In the genomic region with DNA sequence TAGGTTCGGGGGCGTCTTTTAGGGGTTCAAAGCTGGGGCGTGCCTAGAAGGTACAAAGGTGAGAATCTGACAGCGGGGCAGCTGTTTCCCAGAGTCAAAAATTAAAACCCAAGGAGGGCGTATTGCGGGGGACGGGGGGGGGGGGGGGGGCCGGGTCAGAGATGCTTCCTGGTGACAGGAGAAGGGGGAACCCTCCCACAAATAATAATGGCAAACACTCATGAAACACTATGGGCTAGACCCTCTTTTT, we compare ENCODE assay signal across 8 cellular contexts. TPM values are rescaled to one million over a fixed set of nuclear protein-coding genes. Genes with fewer than 3 reads are reported as not detected.
DNase-seq lines count a peak whose midpoint lies in the region; ATAC-seq and TF ChIP-seq lines count a peak whose summit lies in the region.

No MANE protein-coding gene starts in this region.

- H3K36me3 ChIP-seq in HCT116 (ENCODE audit: control insufficient read depth in 1 of 2, insufficient read depth in 2 of 2, low read length in 2 of 2) (no peaks in the 10 kb centered on the region), smooth muscle cell (ENCODE audit: low read depth) (no peaks in the 10 kb centered on the region)

- CTCF ChIA-PET in HCT116 (lab: Charles Lee), result interaction anchor here (0.8 to 1.2 kb wide), 2 partner anchors 8 to 28 kb away, joined by 3 to 4 read pairs; no protein-coding TSS in a partner anchor
- CTCF ChIA-PET in activated CD8-positive, alpha-beta T cell treated with anti-CD3 and anti-CD28 coated beads for 36 hours (lab: Charles Lee), result no interaction called here

- DNase-seq in HCT116 (ENCODE audit: low read depth, low spot score), result no peak
- DNase-seq in activated CD8-positive, alpha-beta T cell treated with anti-CD3 and anti-CD28 coated beads for 36 hours, result no peak
- DNase-seq in smooth muscle cell (lab: John Stamatoyannopoulos, UW; ENCODE audit: unreplicated experiment), result no peak
- DNase-seq in activated CD4-positive, CD25-positive, alpha-beta regulatory T cell treated with anti-CD3 and anti-CD28 coated beads, Interleukin-2, amount 50 U/mL, for 72 hours, result no peak
- no peak for DNase-seq in NAMALWA (ENCODE audit: low spot score)
- no peak for DNase-seq in epidermal melanocyte (ENCODE audit: insufficient read length, low spot score)

- no TSS peak for BruUV-seq in HCT116 (replicated peaks; lab: Mats Ljungman, UMichigan)

- peak overlapping the region; percentile 96 for H3K4me2 ChIP-seq in HCT116 (ENCODE audit: low read length)
- peak overlapping the region; percentile 97 for H3K4me2 ChIP-seq in smooth muscle cell

- H3K9me3 Mint-ChIP-seq in activated CD8-positive, alpha-beta T cell treated with anti-CD3 and anti-CD28 coated beads for 36 hours, result no peaks in the 10 kb centered on the region

- H3K27ac Mint-ChIP-seq in activated CD8-positive, alpha-beta T cell treated with anti-CD3 and anti-CD28 coated beads for 36 hours, result peak overlapping the region; percentile 94

- no peaks in the 10 kb centered on the region for H3K27me3 Mint-ChIP-seq in activated CD8-positive, alpha-beta T cell treated with anti-CD3 and anti-CD28 coated beads for 36 hours

- RAD21 ChIA-PET in HCT116 (lab: Charles Lee; ENCODE audit: low non-redundant PET in 1 of 2, low total read pairs in 2 of 2, uncharacterized antibody in 2 of 2, unreplicated experiment in 2 of 2), result no interaction called here

- H3K36me3 Mint-ChIP-seq in activated CD8-positive, alpha-beta T cell treated with anti-CD3 and anti-CD28 coated beads for 36 hours (ENCODE audit: low read depth), result no peaks in the 10 kb centered on the region

- H3K27me3 ChIP-seq in HCT116 (ENCODE audit: insufficient read depth, low read length) (no peaks in the 10 kb centered on the region), smooth muscle cell (ENCODE audit: low read depth) (no peaks in the 10 kb centered on the region)

- H3F3A ChIP-seq in smooth muscle cell (ENCODE audit: low read depth), result no peaks in the 10 kb centered on the region

- H3K4me3 ChIP-seq in HCT116 (replicated peaks in 1 of 2; ENCODE audit: low read depth in 1 of 2, low read length in 2 of 2) (peak overlapping the region; percentile 96 to 99), iPS-11a (ENCODE audit: low read depth, low read length) (peak overlapping the region; percentile 71), smooth muscle cell (peak overlapping the region; percentile 94)

- TF ChIP-seq RAD21 in HCT116 (IDR thresholded peaks at IDR 0.05; ENCODE audit: low read depth), result no peak

- H2AFZ ChIP-seq in HCT116 (ENCODE audit: low read depth, low read length, poor library complexity, severe bottlenecking), result no peak overlapping the region
- no peak overlapping the region for H2AFZ ChIP-seq in smooth muscle cell (ENCODE audit: low read depth)

- H3K27ac ChIP-seq in HCT116 (ENCODE audit: low read depth, low read length) (peak overlapping the region; percentile 84), smooth muscle cell (ENCODE audit: low read depth) (no peak overlapping the region)

- intact Hi-C loops in HCT116 (cut with micrococcal nuclease), result loop anchor here (1.0 kb wide), 1 partner anchor 39 kb away; no protein-coding TSS in a partner anchor
- intact Hi-C loops in activated CD8-positive, alpha-beta T cell treated with anti-CD3 and anti-CD28 coated beads for 36 hours (cut with micrococcal nuclease), result loop anchor here (10.0 kb wide), 2 partner anchors 209 to 289 kb away; a partner anchor contains a TSS

- ATAC-seq in HCT116, result no peak; the same call in 1 of the 2 replicates
- ATAC-seq in activated CD8-positive, alpha-beta T cell treated with anti-CD3 and anti-CD28 coated beads for 36 hours, result no peak
- no peak for ATAC-seq in HG03280 (IDR thresholded peaks at IDR 0.05; ENCODE audit: unreplicated experiment)

- H4K20me1 ChIP-seq in HCT116 (ENCODE audit: insufficient read depth) (peaks cover 5% of the 10 kb centered on the region; the same call in 1 of the 2 replicates), smooth muscle cell (ENCODE audit: low read depth) (peaks cover 49% of the 10 kb centered on the region)

- 4% methylated on average over 4 of the region's 8 CpGs for WGBS in smooth muscle cell (ENCODE audit: low lambda C conversion rate)

- H3K9ac ChIP-seq in HCT116 (ENCODE audit: low read length) (peak overlapping the region; percentile 90), smooth muscle cell (ENCODE audit: low read depth) (peak overlapping the region; percentile 88)

- H3K4me1 ChIP-seq in HCT116 (ENCODE audit: control insufficient read depth in 1 of 2, insufficient read depth in 2 of 2, low read length in 2 of 2) (peaks cover 16 to 55% of the 10 kb centered on the region in 2 experiments), smooth muscle cell (ENCODE audit: low read depth) (peaks cover 2% of the 10 kb centered on the region)

- POLR2A ChIA-PET in HCT116 (lab: Charles Lee), result interaction anchor here (0.8 kb wide), 1 partner anchor 48 kb away, joined by 6 read pairs; no protein-coding TSS in a partner anchor
- POLR2A ChIA-PET in activated CD8-positive, alpha-beta T cell treated with anti-CD3 and anti-CD28 coated beads for 36 hours (lab: Charles Lee), result interaction anchor here (1.3 kb wide), 1 partner anchor 197 kb away, joined by 3 read pairs; no protein-coding TSS in a partner anchor

- H3K79me2 ChIP-seq in HCT116 (ENCODE audit: insufficient read depth, low read length) (peaks cover 55% of the 10 kb centered on the region), smooth muscle cell (ENCODE audit: low read depth) (peaks cover 55% of the 10 kb centered on the region)

- H3K9me3 ChIP-seq in HCT116 (ENCODE audit: control insufficient read depth in 1 of 2, insufficient read depth in 1 of 2, low read depth in 1 of 2, low read length in 2 of 2), result no peaks in the 10 kb centered on the region
- no peaks in the 10 kb centered on the region for H3K9me3 ChIP-seq in smooth muscle cell (replicated peaks; ENCODE audit: low read depth)

- no peak for TF ChIP-seq POLR2A in HCT116 (IDR thresholded peaks at IDR 0.05; ENCODE audit: borderline replicate concordance, extremely low read depth, insufficient read depth, insufficient read length)

- H3K4me3 Mint-ChIP-seq in activated CD8-positive, alpha-beta T cell treated with anti-CD3 and anti-CD28 coated beads for 36 hours, result peak overlapping the region; percentile 92

- TF ChIP-seq CTCF in HCT116 (IDR thresholded peaks at IDR 0.05 in 2 of 3, conservative IDR thresholded peaks at IDR 0.05 in 1 of 3; ENCODE audit: borderline replicate concordance in 1 of 3, insufficient read depth in 1 of 3, low read depth in 2 of 3, low read length in 2 of 3) (no peak), smooth muscle cell (IDR thresholded peaks at IDR 0.05; ENCODE audit: borderline replicate concordance, insufficient read depth, poor library complexity, severe bottlenecking) (no peak)
- no peak for TF ChIP-seq CTCF in activated CD8-positive, alpha-beta T cell treated with anti-CD3 and anti-CD28 coated beads for 36 hours (IDR thresholded peaks at IDR 0.05)

- H3K9me2 ChIP-seq in HCT116 (ENCODE audit: insufficient read depth), result no peaks in the 10 kb centered on the region

- peaks cover 34% of the 10 kb centered on the region for H3K4me1 Mint-ChIP-seq in activated CD8-positive, alpha-beta T cell treated with anti-CD3 and anti-CD28 coated beads for 36 hours (ENCODE audit: low read depth)

TF ChIP-seq in HCT116, 20 proteins besides CTCF, POLR2A, EP300 and RAD21 (continues in another document):
- no peak for TF ChIP-seq SRF (IDR thresholded peaks at IDR 0.05; ENCODE audit: low read depth)
- TF ChIP-seq ELF1 (IDR thresholded peaks at IDR 0.05; ENCODE audit: borderline replicate concordance, low read depth), result no peak
- no peak for TF ChIP-seq JUND (IDR thresholded peaks at IDR 0.05)
- no peak for TF ChIP-seq TCF7L2 (IDR thresholded peaks at IDR 0.05; ENCODE audit: borderline replicate concordance, extremely low read depth, insufficient read depth, insufficient read length)
- TF ChIP-seq, protein P1, sequence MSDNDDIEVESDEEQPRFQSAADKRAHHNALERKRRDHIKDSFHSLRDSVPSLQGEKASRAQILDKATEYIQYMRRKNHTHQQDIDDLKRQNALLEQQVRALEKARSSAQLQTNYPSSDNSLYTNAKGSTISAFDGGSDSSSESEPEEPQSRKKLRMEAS (IDR thresholded peaks at IDR 0.05), result no peak
- no peak for TF ChIP-seq YY1 (IDR thresholded peaks at IDR 0.05; ENCODE audit: extremely low read depth, insufficient replicate concordance, low read depth, low read length)
- no peak for TF ChIP-seq ZFX (IDR thresholded peaks at IDR 0.05)
- TF ChIP-seq, protein P2, sequence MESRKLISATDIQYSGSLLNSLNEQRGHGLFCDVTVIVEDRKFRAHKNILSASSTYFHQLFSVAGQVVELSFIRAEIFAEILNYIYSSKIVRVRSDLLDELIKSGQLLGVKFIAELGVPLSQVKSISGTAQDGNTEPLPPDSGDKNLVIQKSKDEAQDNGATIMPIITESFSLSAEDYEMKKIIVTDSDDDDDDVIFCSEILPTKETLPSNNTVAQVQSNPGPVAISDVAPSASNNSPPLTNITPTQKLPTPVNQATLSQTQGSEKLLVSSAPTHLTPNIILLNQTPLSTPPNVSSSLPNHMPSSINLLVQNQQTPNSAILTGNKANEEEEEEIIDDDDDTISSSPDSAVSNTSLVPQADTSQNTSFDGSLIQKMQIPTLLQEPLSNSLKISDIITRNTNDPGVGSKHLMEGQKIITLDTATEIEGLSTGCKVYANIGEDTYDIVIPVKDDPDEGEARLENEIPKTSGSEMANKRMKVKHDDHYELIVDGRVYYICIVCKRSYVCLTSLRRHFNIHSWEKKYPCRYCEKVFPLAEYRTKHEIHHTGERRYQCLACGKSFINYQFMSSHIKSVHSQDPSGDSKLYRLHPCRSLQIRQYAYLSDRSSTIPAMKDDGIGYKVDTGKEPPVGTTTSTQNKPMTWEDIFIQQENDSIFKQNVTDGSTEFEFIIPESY (IDR thresholded peaks at IDR 0.05; ENCODE audit: extremely low read depth, insufficient replicate concordance, low read length), result no peak
- TF ChIP-seq POLR2AphosphoS5 (IDR thresholded peaks at IDR 0.05; ENCODE audit: low read depth, low read length), result no peak

RNA-seq across cellular contexts. Expression of a gene that starts 0.7 kb away (rescaled TPM):
- total RNA-seq in HCT116 (2021; ENCODE audit: unreplicated experiment), result 90.1 TPM
- 76.7 and 78.4 TPM in 2 replicates for polyA plus RNA-seq in HCT116 (2012)
- total RNA-seq in activated CD8-positive, alpha-beta T cell treated with anti-CD3 and anti-CD28 coated beads for 36 hours, result 10 to 100 TPM in 1 of 2 experiments, 1 to 10 TPM in 1; 9.8 to 11.5 TPM
- total RNA-seq in smooth muscle cell, result 9.7 and 11.8 TPM in 2 replicates
- polyA plus RNA-seq in smooth muscle cell, result 19.1 and 19.9 TPM in 2 replicates

RNA-seq across cellular contexts. Expression of a gene that starts 42.1 kb away (rescaled TPM):
- total RNA-seq in HCT116 (2021; ENCODE audit: unreplicated experiment) (4.7 TPM), smooth muscle cell (0.22 and 2.2 TPM in 2 replicates)
- polyA plus RNA-seq in HCT116 (2012), result 5.5 and 6.0 TPM in 2 replicates
- not detected for total RNA-seq in activated CD8-positive, alpha-beta T cell treated with anti-CD3 and anti-CD28 coated beads for 36 hours
- not detected in 2 replicates for polyA plus RNA-seq in smooth muscle cell
